Comparison of ENCODE assay signal across 23 cellular contexts in genomic region chr21:45830221-45830640, GRCh38.
A peak's percentile ranks its signal among the peaks of the same experiment; 100 is the strongest.
DNase-seq lines count a peak whose midpoint lies in the region; ATAC-seq and TF ChIP-seq lines count a peak whose summit lies in the region.
"Had no signal": no experiment of that assay in that cellular context is flagged by ENCODE, and none has a peak within 500 bp of the region (broad histone marks: within the 10 kb centered on the region; RNA-seq: fewer than 3 reads in every experiment).

No MANE protein-coding gene starts in this region.

- no peaks in the 10 kb centered on the region for H4K20me1 ChIP-seq in neural progenitor cell (ENCODE audit: low read depth)

- H3K4me2 ChIP-seq in neural progenitor cell, result no peak overlapping the region
- H3K4me2 ChIP-seq: PC-9 had no signal

- no peaks in the 10 kb centered on the region for H3K9me3 ChIP-seq in esophagus muscularis mucosa
- H3K9me3 ChIP-seq in spleen, result peaks cover 0 to 11% (median 0%) of the 10 kb centered on the region in 8 donors
- H3K9me3 ChIP-seq in neural progenitor cell (ENCODE audit: low read depth), result no peaks in the 10 kb centered on the region
- H3K9me3 ChIP-seq: BE2C, sigmoid colon, SJSA1 had no signal

- peaks cover 0 to 5% (median 2%) of the 10 kb centered on the region in 4 donors for H3K4me1 ChIP-seq in esophagus muscularis mucosa
- H3K4me1 ChIP-seq in spleen, result peaks cover 0 to 13% (median 0%) of the 10 kb centered on the region in 6 donors
- no peaks in the 10 kb centered on the region for H3K4me1 ChIP-seq in neural progenitor cell
- H3K4me1 ChIP-seq: SJSA1 had no signal

- no peak for TF ChIP-seq POLR2A in esophagus muscularis mucosa (IDR thresholded peaks at IDR 0.05; ENCODE audit: low read depth)
- TF ChIP-seq POLR2A in spleen (IDR thresholded peaks at IDR 0.05), result no peak

- no peak for TF ChIP-seq EP300 in esophagus muscularis mucosa (IDR thresholded peaks at IDR 0.05)

- intact Hi-C loops in esophagus muscularis mucosa (cut with DNase I), result no loop called here
- intact Hi-C loops in spleen (cut with DNase I; ENCODE audit: low total_unique reads), result no loop called here

- H3K27ac ChIP-seq in esophagus muscularis mucosa (replicated peaks in 1 of 4) (no peak overlapping the region), spleen (no peak overlapping the region), neural progenitor cell (no peak overlapping the region)
- H3K27ac ChIP-seq: PC-9, sigmoid colon, SJSA1, VCaP had no signal

- DNase-seq in NCI-H2227 (lab: John Stamatoyannopoulos, UW; ENCODE audit: unreplicated experiment) (peak; percentile 74), NCI-H2227 treated with DMSO at 0.1 percent for 48 hours (lab: John Stamatoyannopoulos, UW) (no peak), NCI-H345 treated with DMSO at 0.1 percent for 48 hours (lab: John Stamatoyannopoulos, UW; ENCODE audit: unreplicated experiment) (peak; percentile 41), esophagus muscularis mucosa (ENCODE audit: extremely low spot score) (peak; percentile 79), spleen (peak; percentile 63), neural progenitor cell (ENCODE audit: low spot score) (no peak)
- DNase-seq in activated naive CD4-positive, alpha-beta T cell treated with anti-CD3 and anti-CD28 coated beads, Interleukin-2, amount 50 U/mL, for 72 hours (ENCODE audit: low spot score in 2 of 2), result no peak
- DNase-seq: activated CD4-positive, alpha-beta T cell treated with anti-CD3 and anti-CD28 coated beads, Interleukin-2, amount 50 U/mL, for 4 hours; activated naive CD4-positive, alpha-beta T cell treated with anti-CD3 and anti-CD28 coated beads, Interleukin-2, amount 10 ng/mL, durations not matched to agents 7 days and 5 days; activated T-cell treated with anti-CD3 and anti-CD28 coated beads, Interleukin-2, amount 50 U/mL, for 1 hour; BE2C; GDM1; glutamatergic neuron; NCI-H1694; PC-9; sigmoid colon; stimulated activated CD4-positive, alpha-beta T cell treated with anti-CD3 and anti-CD28 coated beads, Interleukin-1b, Interleukin-23, amount 100 ng/mL, for 48 hours; stimulated activated naive CD8-positive, alpha-beta T cell treated with anti-CD3 and anti-CD28 coated beads, Interleukin-15, amount 100 ng/mL, for 72 hours; T-helper 17 cell had no signal

- H3K27ac Mint-ChIP-seq in neural progenitor cell, result no peak overlapping the region
- H3K27ac Mint-ChIP-seq in activated naive CD4-positive, alpha-beta T cell treated with anti-CD3 and anti-CD28 coated beads, Interleukin-2, amount 50 U/mL, for 72 hours, result no peak overlapping the region
- H3K27ac Mint-ChIP-seq: activated naive CD4-positive, alpha-beta T cell treated with anti-CD3 and anti-CD28 coated beads, Interleukin-2, amount 10 ng/mL, durations not matched to agents 7 days and 5 days; T-helper 17 cell; type B pancreatic cell had no signal

- peaks cover 0 to 4% (median 0%) of the 10 kb centered on the region in 4 donors for H3K27me3 ChIP-seq in esophagus muscularis mucosa
- H3K27me3 ChIP-seq in spleen (replicated peaks in 1 of 7), result no peaks in the 10 kb centered on the region
- no peaks in the 10 kb centered on the region for H3K27me3 ChIP-seq in neural progenitor cell
- H3K27me3 ChIP-seq: BE2C, sigmoid colon, SJSA1 had no signal

- peaks cover 28% of the 10 kb centered on the region for H3K4me1 Mint-ChIP-seq in neural progenitor cell

- H3K9ac ChIP-seq in neural progenitor cell, result no peak overlapping the region

- H3K36me3 Mint-ChIP-seq in neural progenitor cell, result no peaks in the 10 kb centered on the region
- peaks cover 0 to 17% of the 10 kb centered on the region in 2 donors for H3K36me3 Mint-ChIP-seq in activated naive CD4-positive, alpha-beta T cell treated with anti-CD3 and anti-CD28 coated beads, Interleukin-2, amount 50 U/mL, for 72 hours
- H3K36me3 Mint-ChIP-seq: activated naive CD4-positive, alpha-beta T cell treated with anti-CD3 and anti-CD28 coated beads, Interleukin-2, amount 10 ng/mL, durations not matched to agents 7 days and 5 days; type B pancreatic cell had no signal

- H3K4me3 ChIP-seq in esophagus muscularis mucosa (no peak overlapping the region), spleen (no peak overlapping the region), neural progenitor cell (no peak overlapping the region)
- H3K4me3 ChIP-seq: PC-9, sigmoid colon, SJSA1 had no signal

- H3K79me2 ChIP-seq in neural progenitor cell (ENCODE audit: low read depth), result no peaks in the 10 kb centered on the region

- H3F3A ChIP-seq in neural progenitor cell (ENCODE audit: low read depth), result no peaks in the 10 kb centered on the region

- H3K4me3 Mint-ChIP-seq in neural progenitor cell, result no peak overlapping the region
- H3K4me3 Mint-ChIP-seq: activated naive CD4-positive, alpha-beta T cell treated with anti-CD3 and anti-CD28 coated beads, Interleukin-2, amount 10 ng/mL, durations not matched to agents 7 days and 5 days; stimulated activated naive CD8-positive, alpha-beta T cell treated with anti-CD3 and anti-CD28 coated beads, Interleukin-15, amount 100 ng/mL, for 72 hours; T-helper 17 cell; type B pancreatic cell had no signal

- ATAC-seq in activated naive CD4-positive, alpha-beta T cell treated with anti-CD3 and anti-CD28 coated beads, Interleukin-2, amount 50 U/mL, for 72 hours, result no peak
- no peak for ATAC-seq in HG03442 (IDR thresholded peaks at IDR 0.05; ENCODE audit: unreplicated experiment)
- ATAC-seq: stimulated activated naive CD8-positive, alpha-beta T cell treated with anti-CD3 and anti-CD28 coated beads, Interleukin-15, amount 100 ng/mL, for 72 hours; T-helper 17 cell had no signal

- H2AFZ ChIP-seq in neural progenitor cell (replicated peaks), result no peak overlapping the region
- H2AFZ ChIP-seq: PC-9 had no signal

- H3K36me3 ChIP-seq in esophagus muscularis mucosa (no peaks in the 10 kb centered on the region), spleen (no peaks in the 10 kb centered on the region), neural progenitor cell (no peaks in the 10 kb centered on the region)
- H3K36me3 ChIP-seq: sigmoid colon, SJSA1 had no signal

- 76% methylated on average over 11 of the region's 11 CpGs for WGBS in esophagus muscularis mucosa
- WGBS in spleen, 5 donors, result 62 to 91% (median 86%) methylated on average over 9 to 11 of the region's 11 CpGs

- H3K27me3 Mint-ChIP-seq in neural progenitor cell (ENCODE audit: insufficient read depth, low read depth), result peaks cover 11% of the 10 kb centered on the region
- H3K27me3 Mint-ChIP-seq: activated naive CD4-positive, alpha-beta T cell treated with anti-CD3 and anti-CD28 coated beads, Interleukin-2, amount 10 ng/mL, durations not matched to agents 7 days and 5 days; T-helper 17 cell had no signal

- no peaks in the 10 kb centered on the region for H3K9me3 Mint-ChIP-seq in neural progenitor cell
- H3K9me3 Mint-ChIP-seq in activated naive CD4-positive, alpha-beta T cell treated with anti-CD3 and anti-CD28 coated beads, Interleukin-2, amount 50 U/mL, for 72 hours, result no peaks in the 10 kb centered on the region

- TF ChIP-seq CTCF in esophagus muscularis mucosa (IDR thresholded peaks at IDR 0.05), result no peak
- TF ChIP-seq CTCF in spleen (IDR thresholded peaks at IDR 0.05 in 8 of 11, conservative IDR thresholded peaks at IDR 0.05 in 3 of 11), result no peak
- TF ChIP-seq CTCF in neural progenitor cell (IDR thresholded peaks at IDR 0.05), result no peak

Comparison
In these comparisons a context has a peak if more than half of its experiments do, and no peak if none do; other contexts are left out.
1. DNase-seq: peak in NCI-H2227 (single experiment), NCI-H345 treated with DMSO at 0.1 percent for 48 hours (single experiment), esophagus muscularis mucosa (single experiment) and spleen (single experiment); none in NCI-H2227 treated with DMSO at 0.1 percent for 48 hours (single experiment), neural progenitor cell (single experiment) and activated naive CD4-positive, alpha-beta T cell treated with anti-CD3 and anti-CD28 coated beads, Interleukin-2, amount 50 U/mL, for 72 hours (0 of 2).